Comparison of ENCODE assay signal across 8 cellular contexts in genomic region chr12:52380271-52380694, GRCh38. TPM values are rescaled to one million over a fixed set of nuclear protein-coding genes. Genes with fewer than 3 reads are reported as not detected.
DNase-seq lines count a peak whose midpoint lies in the region; ATAC-seq and TF ChIP-seq lines count a peak whose summit lies in the region.

No MANE protein-coding gene starts in this region.

- no peak overlapping the region for H3K4me3 ChIP-seq in ascending aorta
- no peak overlapping the region for H3K4me3 ChIP-seq in kidney epithelial cell (ENCODE audit: low read depth, low read length)

- no peaks in the 10 kb centered on the region for H3K9me3 ChIP-seq in ascending aorta

- DNase-seq in HT1080 (ENCODE audit: low read depth): peak; percentile 29
- DNase-seq in ascending aorta (ENCODE audit: low spot score in 2 of 2): no peak
- no peak for DNase-seq in kidney epithelial cell (ENCODE audit: low read depth)
- DNase-seq in stimulated activated CD4-positive, alpha-beta T cell treated with anti-CD3 and anti-CD28 coated beads, Interleukin-2, amount 100 ng/mL, for 48 hours: no peak
- DNase-seq in NCI-H187 treated with DMSO at 0.1 percent for 48 hours (lab: John Stamatoyannopoulos, UW): no peak
- no peak for DNase-seq in OCI-M2 (lab: John Stamatoyannopoulos, UW; ENCODE audit: unreplicated experiment)

- no peak for ATAC-seq in GM18505 (IDR thresholded peaks at IDR 0.05; ENCODE audit: unreplicated experiment)

- H3K4me1 ChIP-seq in ascending aorta: no peaks in the 10 kb centered on the region

- H3K27me3 ChIP-seq in ascending aorta (no peaks in the 10 kb centered on the region), kidney epithelial cell (ENCODE audit: control insufficient read depth, insufficient read depth, low read length) (peaks cover 2% of the 10 kb centered on the region)

- TF ChIP-seq POLR2A in GM18505 (IDR thresholded peaks at IDR 0.05; ENCODE audit: borderline replicate concordance, extremely low read depth, insufficient read depth, insufficient read length): no peak

- no peaks in the 10 kb centered on the region for H3K36me3 ChIP-seq in ascending aorta
- no peaks in the 10 kb centered on the region for H3K36me3 ChIP-seq in kidney epithelial cell (ENCODE audit: control insufficient read depth, insufficient read depth, low read length)

- TF ChIP-seq CTCF in C4-2B (conservative IDR thresholded peaks at IDR 0.05) (peak; percentile 91), ascending aorta (IDR thresholded peaks at IDR 0.05) (peak in 2 of 3 experiments; percentile 17 to 26), kidney epithelial cell (IDR thresholded peaks at IDR 0.05; ENCODE audit: insufficient read depth, low read length, poor library complexity, severe bottlenecking) (peak; percentile 59)

- H3K27ac ChIP-seq in C4-2B: no peak overlapping the region
- H3K27ac ChIP-seq in ascending aorta: no peak overlapping the region

- intact Hi-C loops in ascending aorta (cut with DNase I): no loop called here

RNA-seq across cellular contexts. Expression of gene KRT84, which starts 5.2 kb away (rescaled TPM):
- total RNA-seq in HT1080 (2014; rRNA removed; shearing (Covaris generic)): not detected in 2 replicates
- polyA plus RNA-seq in HT1080 (2015; cell fraction: cytosol; rRNA removed): 0.06 TPM in 1 of 2 replicates, not detected in the other
- polyA plus RNA-seq in HT1080 (2015; cell fraction: nucleus; rRNA removed): not detected in 2 replicates
- total RNA-seq in ascending aorta (not detected), kidney epithelial cell (not detected in 2 replicates)

RNA-seq across cellular contexts. Expression of gene KRT85, which starts 13.0 kb away (rescaled TPM):
- total RNA-seq in HT1080 (2014; rRNA removed; shearing (Covaris generic)): not detected in 2 replicates
- polyA plus RNA-seq in HT1080 (2015; cell fraction: cytosol; rRNA removed): not detected in 2 replicates
- not detected in 2 replicates for polyA plus RNA-seq in HT1080 (2015; cell fraction: nucleus; rRNA removed)
- total RNA-seq in ascending aorta: not detected
- total RNA-seq in kidney epithelial cell: not detected in 2 replicates

RNA-seq across cellular contexts. Expression of gene KRT82, which starts 25.9 kb away (rescaled TPM):
- not detected in 2 replicates for total RNA-seq in HT1080 (2014; rRNA removed; shearing (Covaris generic))
- not detected in 2 replicates for polyA plus RNA-seq in HT1080 (2015; cell fraction: cytosol; rRNA removed)
- polyA plus RNA-seq in HT1080 (2015; cell fraction: nucleus; rRNA removed): not detected in 2 replicates
- total RNA-seq in ascending aorta: not detected
- total RNA-seq in kidney epithelial cell: not detected in 2 replicates

RNA-seq across cellular contexts. Expression of gene KRT75, which starts 53.9 kb away (rescaled TPM):
- not detected in 2 replicates for total RNA-seq in HT1080 (2014; rRNA removed; shearing (Covaris generic))
- polyA plus RNA-seq in HT1080 (2015; cell fraction: cytosol; rRNA removed): 0.06 TPM in 1 of 2 replicates, not detected in the other
- not detected in 2 replicates for polyA plus RNA-seq in HT1080 (2015; cell fraction: nucleus; rRNA removed)
- not detected for total RNA-seq in ascending aorta
- not detected in 2 replicates for total RNA-seq in kidney epithelial cell

RNA-seq across cellular contexts. Expression of gene KRT83, which starts 59.1 kb away (rescaled TPM):
- 0.05 and 0.17 TPM in 2 replicates for total RNA-seq in HT1080 (2014; rRNA removed; shearing (Covaris generic))
- 0.05 TPM in 1 of 2 replicates, not detected in the other for polyA plus RNA-seq in HT1080 (2015; cell fraction: cytosol; rRNA removed)
- 0.06 and 0.08 TPM in 2 replicates for polyA plus RNA-seq in HT1080 (2015; cell fraction: nucleus; rRNA removed)
- total RNA-seq in ascending aorta (not detected), kidney epithelial cell (not detected in 2 replicates)

Comparison
In these comparisons a context has a peak if more than half of its experiments do, and no peak if none do; other contexts are left out.
1. CTCF ChIP-seq: peak in every context shown above with its lines; median percentile 91 in C4-2B; 59 in kidney epithelial cell; 22 in ascending aorta.